8 cellular contexts compared by ENCODE assay signal in the genomic region with DNA sequence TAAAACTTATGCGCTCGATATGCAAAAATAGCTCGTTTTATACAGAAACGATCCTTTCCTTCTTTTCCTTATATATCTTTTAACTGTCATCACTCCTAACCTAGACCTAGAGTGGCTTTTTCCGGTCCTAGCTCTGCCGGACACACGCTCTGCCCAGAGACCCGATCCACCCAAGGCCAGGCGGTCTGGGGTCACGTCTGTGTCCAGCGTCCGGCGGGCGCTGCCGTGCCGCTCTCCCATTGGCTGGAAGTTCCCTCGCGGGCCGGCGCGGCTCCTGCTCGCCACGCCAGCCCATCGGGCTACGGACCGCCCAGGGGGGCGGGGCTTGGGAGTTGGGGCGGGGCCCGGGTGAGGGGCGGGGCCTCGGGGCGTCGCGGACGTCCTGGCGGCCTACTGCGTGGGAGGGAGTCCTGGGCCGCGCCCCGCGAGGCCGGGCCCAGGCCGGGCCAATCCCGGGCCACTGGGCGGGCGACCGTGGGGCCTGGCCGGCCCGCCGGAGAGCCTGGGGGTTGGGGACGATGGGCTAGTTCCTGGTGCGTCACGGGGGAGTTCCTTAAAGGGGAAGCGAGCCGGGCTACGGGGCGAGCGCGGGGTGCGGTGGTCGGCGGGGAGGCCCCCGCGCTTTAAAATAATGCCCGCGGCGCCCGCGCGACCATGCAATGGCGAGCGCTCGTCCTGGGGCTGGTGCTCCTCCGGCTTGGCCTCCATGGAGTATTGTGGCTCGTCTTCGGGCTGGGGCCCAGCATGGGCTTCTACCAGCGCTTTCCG. TPM values are rescaled to one million over a fixed set of nuclear protein-coding genes. Genes with fewer than 3 reads are reported as not detected.
DNase-seq lines count a peak whose midpoint lies in the region; ATAC-seq lines count a peak whose summit lies in the region.

A gene (plus strand): TSS at position 556 of the 768 bp plus-strand sequence. CDS start 99 bp downstream, at position 655.

- no peaks in the 10 kb centered on the region for H3K9me3 ChIP-seq in CD4-positive, alpha-beta memory T cell (ENCODE audit: control insufficient read depth in 1 of 2, low read length in 2 of 2)
- H3K9me3 ChIP-seq in effector memory CD4-positive, alpha-beta T cell (ENCODE audit: control insufficient read depth, low read length), result no peaks in the 10 kb centered on the region

- H3K4me1 ChIP-seq in CD4-positive, alpha-beta memory T cell (ENCODE audit: insufficient read depth, low read length), result peaks cover 16% of the 10 kb centered on the region
- peaks cover 10% of the 10 kb centered on the region for H3K4me1 ChIP-seq in effector memory CD4-positive, alpha-beta T cell (ENCODE audit: control insufficient read depth, insufficient read depth, low read length, poor library complexity, severe bottlenecking)

- peak within 1 kb of the TSS; percentile 87 for H3K27ac ChIP-seq in CD4-positive, alpha-beta memory T cell (ENCODE audit: low read depth, low read length)
- H3K27ac ChIP-seq in effector memory CD4-positive, alpha-beta T cell (ENCODE audit: insufficient read depth, low read length, poor library complexity, severe bottlenecking), result peak within 1 kb of the TSS; percentile 82

- POLR2A ChIA-PET in CD4-positive, alpha-beta memory T cell (lab: Charles Lee; ENCODE audit: partially characterized antibody), result interaction anchor here (0.6 to 6.0 kb wide), 13 partner anchors 10 to 694 kb away, joined by 3 to 206 read pairs (median 4); a partner anchor contains a TSS
- POLR2A ChIA-PET in activated CD8-positive, alpha-beta memory T cell treated with anti-CD3 and anti-CD28 coated beads for 36 hours (lab: Charles Lee), result interaction anchor here (0.6 to 3.6 kb wide), 3 partner anchors 10 to 64 kb away, joined by 4 to 47 read pairs (median 28); no protein-coding TSS in a partner anchor

- H3K36me3 Mint-ChIP-seq in CD4-positive, alpha-beta memory T cell, result peaks cover 8 to 26% of the 10 kb centered on the region in 2 donors

- H3K4me1 Mint-ChIP-seq in CD4-positive, alpha-beta memory T cell, result peaks cover 26 to 46% (median 32%) of the 10 kb centered on the region in 4 donors

- H3K36me3 ChIP-seq in CD4-positive, alpha-beta memory T cell (ENCODE audit: insufficient read depth, low read length), result no peaks in the 10 kb centered on the region
- H3K36me3 ChIP-seq in effector memory CD4-positive, alpha-beta T cell (ENCODE audit: control insufficient read depth, insufficient read depth, low read length), result no peaks in the 10 kb centered on the region

- no peaks in the 10 kb centered on the region for H3K27me3 Mint-ChIP-seq in CD4-positive, alpha-beta memory T cell

- H3K4me3 ChIP-seq in CD4-positive, alpha-beta memory T cell (ENCODE audit: low read length in 2 of 2), result peak within 1 kb of the TSS; percentile 80 to 85
- H3K4me3 ChIP-seq in effector memory CD4-positive, alpha-beta T cell (ENCODE audit: insufficient read depth, low read depth, low read length, poor library complexity, severe bottlenecking), result peak within 1 kb of the TSS; percentile 62

- peak within 1 kb of the TSS; percentile 98 to 99 (median 99) for H3K27ac Mint-ChIP-seq in CD4-positive, alpha-beta memory T cell

- intact Hi-C loops in CD4-positive, alpha-beta memory T cell (cut with micrococcal nuclease), result loop anchor here (1.0 to 10.0 kb wide), 5 partner anchors 50 to 695 kb away; a partner anchor contains a TSS

- H3K4me3 Mint-ChIP-seq in CD4-positive, alpha-beta memory T cell, result peak within 1 kb of the TSS; percentile 93 to 100 (median 98)

- ATAC-seq in GM19438 (IDR thresholded peaks at IDR 0.05; ENCODE audit: low read depth, unreplicated experiment), result peak; percentile 68
- ATAC-seq in HG03571 (IDR thresholded peaks at IDR 0.05; ENCODE audit: unreplicated experiment), result peak; percentile 84

- peak; percentile 92 to 94 (median 93) for DNase-seq in CD4-positive, alpha-beta memory T cell
- DNase-seq in NOMO-1 (lab: John Stamatoyannopoulos, UW; ENCODE audit: unreplicated experiment in 2 of 2) (peak; percentile 94 to 96), medulla oblongata (ENCODE audit: extremely low spot score) (peak; percentile 98)
- DNase-seq in effector memory CD4-positive, alpha-beta T cell, result peak; percentile 88 to 94 (median 93)
- peak; percentile 92 to 95 (median 94) for DNase-seq in stimulated activated CD4-positive, alpha-beta T cell treated with anti-CD3 and anti-CD28 coated beads, TNF-alpha, amount 100 ng/mL, for 48 hours (ENCODE audit: low read depth in 3 of 3)

- CTCF ChIA-PET in CD4-positive, alpha-beta memory T cell (lab: Charles Lee; ENCODE audit: partially characterized antibody), result interaction anchor here (1.5 to 3.2 kb wide), 5 partner anchors 8 to 66 kb away, joined by 3 to 19 read pairs (median 8); no protein-coding TSS in a partner anchor
- CTCF ChIA-PET in activated CD8-positive, alpha-beta memory T cell treated with anti-CD3 and anti-CD28 coated beads for 36 hours (lab: Charles Lee), result interaction anchor here (0.9 to 5.4 kb wide), 6 partner anchors 9 to 694 kb away, joined by 3 to 21 read pairs (median 5); a partner anchor contains a TSS

- no peaks in the 10 kb centered on the region for H3K27me3 ChIP-seq in CD4-positive, alpha-beta memory T cell (ENCODE audit: insufficient read depth, low read length)
- no peaks in the 10 kb centered on the region for H3K27me3 ChIP-seq in effector memory CD4-positive, alpha-beta T cell (replicated peaks; ENCODE audit: control insufficient read depth, insufficient read depth, low read length, poor library complexity, severe bottlenecking)

- H3K9me3 Mint-ChIP-seq in CD4-positive, alpha-beta memory T cell, result peaks cover 0 to 4% (median 0%) of the 10 kb centered on the region in 8 donors

RNA-seq across cellular contexts. Expression of the gene that starts here (rescaled TPM):
- 100 to 1,000 TPM; 146 to 153 TPM for total RNA-seq in CD4-positive, alpha-beta memory T cell
- polyA plus RNA-seq in CD4-positive, alpha-beta memory T cell, result 10 to 100 TPM; 42.4 to 52.9 TPM
- 100 to 1,000 TPM; 159 to 161 TPM for total RNA-seq in activated CD8-positive, alpha-beta memory T cell treated with anti-CD3 and anti-CD28 coated beads for 36 hours

Comparison
In these comparisons a context has a peak if more than half of its experiments do, and no peak if none do; other contexts are left out.
1. Peak in every context shown above with its lines: DNase-seq, ATAC-seq, H3K4me3 ChIP-seq and H3K27ac ChIP-seq.